24 cellular contexts compared by ENCODE assay signal in the genomic region with DNA sequence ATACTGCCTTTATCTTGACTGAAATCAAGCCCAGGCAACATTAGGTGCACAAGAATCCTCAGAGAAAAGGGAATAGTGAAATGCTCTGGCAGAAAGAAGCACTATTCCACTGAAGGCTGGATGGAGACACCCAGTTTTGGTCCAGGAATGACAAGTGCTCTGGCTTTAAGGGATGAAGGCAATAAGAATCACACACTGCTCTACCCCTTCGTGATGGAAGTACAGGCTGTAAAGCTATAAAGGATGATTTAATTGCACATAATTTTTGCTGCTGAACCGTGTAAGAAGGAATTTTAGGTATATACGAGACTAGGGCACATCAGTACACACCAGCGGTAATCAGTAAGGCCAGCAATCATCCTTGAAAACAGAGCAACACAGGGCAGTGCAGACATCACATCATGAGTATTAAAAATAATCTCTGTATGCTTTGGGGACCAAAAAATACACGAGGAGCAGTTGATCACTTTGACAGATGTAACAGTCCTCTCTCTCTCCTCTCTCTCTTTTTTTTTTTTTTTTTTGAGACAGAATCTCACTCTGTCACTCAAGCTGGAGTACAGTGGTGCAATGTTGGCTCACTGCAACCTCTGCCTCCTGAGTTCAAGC.
DNase-seq lines count a peak whose midpoint lies in the region; ATAC-seq and TF ChIP-seq lines count a peak whose summit lies in the region.
"Had no signal": no experiment of that assay in that cellular context is flagged by ENCODE, and none has a peak within 500 bp of the region (broad histone marks: within the 10 kb centered on the region; RNA-seq: fewer than 3 reads in every experiment).

No MANE protein-coding gene starts in this region.

- H3K4me1 ChIP-seq in SJCRH30: peaks cover 28% of the 10 kb centered on the region

- H3K27me3 Mint-ChIP-seq in type B pancreatic cell: no peaks in the 10 kb centered on the region
- H3K27me3 Mint-ChIP-seq: stimulated activated memory B cell treated with anti-CD40 and anti-IgM and Interleukin-4, amounts not matched to agents 10 μg/mL and 1 μg/mL and 100 μg/mL, for 72 hours had no signal

- H3K4me3 Mint-ChIP-seq in type B pancreatic cell: peak overlapping the region; percentile 70
- H3K4me3 Mint-ChIP-seq: activated naive CD4-positive, alpha-beta T cell treated with anti-CD3 and anti-CD28 coated beads for 36 hours; activated T-cell treated with anti-CD3 and anti-CD28 coated beads, Interleukin-2, amount 50 U/mL, for 4 hours; nephron progenitor cell; stimulated activated memory B cell treated with anti-CD40 and anti-IgM and Interleukin-4, amounts not matched to agents 10 μg/mL and 1 μg/mL and 100 μg/mL, for 72 hours; T-helper 2 cell treated with Interferon-gamma antibody and Interleukin-4, amounts not matched to agents 5 μg/mL and 100 μg/mL, for 36 hours had no signal

- H3K4me1 Mint-ChIP-seq in type B pancreatic cell (ENCODE audit: unreplicated experiment): peaks cover 65% of the 10 kb centered on the region

- H3K36me3 ChIP-seq in SJCRH30: no peaks in the 10 kb centered on the region
- H3K36me3 ChIP-seq: MG63, Peyer's patch had no signal

- peaks cover 9% of the 10 kb centered on the region for H3K9me3 Mint-ChIP-seq in type B pancreatic cell
- H3K9me3 Mint-ChIP-seq: activated naive CD4-positive, alpha-beta T cell treated with anti-CD3 and anti-CD28 coated beads for 36 hours; stimulated activated memory B cell treated with anti-CD40 and anti-IgM and Interleukin-4, amounts not matched to agents 10 μg/mL and 1 μg/mL and 100 μg/mL, for 72 hours; T-helper 2 cell treated with Interferon-gamma antibody and Interleukin-4, amounts not matched to agents 5 μg/mL and 100 μg/mL, for 36 hours had no signal

- ATAC-seq in left ventricle myocardium superior (peak; percentile 37), Right ventricle myocardium inferior (no peak), left colon (peak; percentile 76), sciatic nerve (no peak), HG03280 (IDR thresholded peaks at IDR 0.05; ENCODE audit: unreplicated experiment) (no peak)
- ATAC-seq: activated T-cell treated with anti-CD3 and anti-CD28 coated beads, Interleukin-2, amount 50 U/mL, for 4 hours; left cardiac atrium; SK-N-SH treated with all-trans-retinoic acid at 6 μM for 48 hours; stimulated activated memory B cell treated with anti-CD40 and anti-IgM and Interleukin-4, amounts not matched to agents 10 μg/mL and 1 μg/mL and 100 μg/mL, for 72 hours had no signal

- peak overlapping the region; percentile 16; the same call in 1 of the 2 replicates for H3K27ac ChIP-seq in SJCRH30
- H3K27ac ChIP-seq: C4-2B, HL-60, Peyer's patch had no signal

- no peak for TF ChIP-seq CTCF in type B pancreatic cell (conservative IDR thresholded peaks at IDR 0.05)

- no peaks in the 10 kb centered on the region for H3K27me3 ChIP-seq in SJCRH30
- H3K27me3 ChIP-seq: MG63, Peyer's patch had no signal

- intact Hi-C loops in left ventricle myocardium superior (cut with micrococcal nuclease) (no loop called here), Right ventricle myocardium inferior (cut with DNase I) (no loop called here), left colon (cut with DNase I, micrococcal nuclease) (no loop called here), sciatic nerve (cut with DNase I) (loop anchor here (5.0 kb wide), 1 partner anchor 510 kb away; no protein-coding TSS in a partner anchor)

- no peaks in the 10 kb centered on the region; the same call in 1 of the 2 replicates for H3K9me3 ChIP-seq in SJCRH30 (replicated peaks)
- H3K9me3 ChIP-seq: MG63, Peyer's patch had no signal

- no peaks in the 10 kb centered on the region for H3K36me3 Mint-ChIP-seq in type B pancreatic cell
- H3K36me3 Mint-ChIP-seq: stimulated activated memory B cell treated with anti-CD40 and anti-IgM and Interleukin-4, amounts not matched to agents 10 μg/mL and 1 μg/mL and 100 μg/mL, for 72 hours had no signal

- no peak overlapping the region; the same call in 1 of the 2 replicates for H3K4me3 ChIP-seq in SJCRH30
- H3K4me3 ChIP-seq: MG63, Peyer's patch had no signal

- peak overlapping the region; percentile 60 for H3K27ac Mint-ChIP-seq in type B pancreatic cell
- H3K27ac Mint-ChIP-seq: activated naive CD4-positive, alpha-beta T cell treated with anti-CD3 and anti-CD28 coated beads for 36 hours; stimulated activated memory B cell treated with anti-CD40 and anti-IgM and Interleukin-4, amounts not matched to agents 10 μg/mL and 1 μg/mL and 100 μg/mL, for 72 hours; T-helper 2 cell treated with Interferon-gamma antibody and Interleukin-4, amounts not matched to agents 5 μg/mL and 100 μg/mL, for 36 hours had no signal

- DNase-seq in left ventricle myocardium superior: no peak
- DNase-seq in Right ventricle myocardium inferior (ENCODE audit: missing footprints): no peak
- DNase-seq in SJCRH30: no peak
- no peak for DNase-seq in left colon
- no peak for DNase-seq in type B pancreatic cell (ENCODE audit: extremely low spot score, unreplicated experiment)
- DNase-seq in sciatic nerve (ENCODE audit: low spot score): no peak
- no peak for DNase-seq in activated CD4-positive, alpha-beta T cell treated with anti-CD3 and anti-CD28 coated beads for 48 hours
- DNase-seq: activated naive CD4-positive, alpha-beta T cell treated with anti-CD3 and anti-CD28 coated beads for 36 hours; glutamatergic neuron; GOT3; MG63; NCI-H1694 treated with DMSO at 0.1 percent for 48 hours; nephron progenitor cell; NK-92 treated with Interleukin-12 subunit alpha and Interleukin-12 subunit beta, amount 100 ng/mL, for 24 hours; stimulated activated CD4-positive, alpha-beta T cell treated with anti-CD3 and anti-CD28 coated beads, Interleukin-2, amount 100 ng/mL, for 24 hours had no signal

Comparison
In these comparisons a context has a peak if more than half of its experiments do, and no peak if none do; other contexts are left out.
1. ATAC-seq: peak in left ventricle myocardium superior (single experiment) and left colon (single experiment); none in Right ventricle myocardium inferior (single experiment), sciatic nerve (single experiment) and HG03280 (single experiment).